16 cellular contexts compared by ENCODE assay signal in the genomic region with DNA sequence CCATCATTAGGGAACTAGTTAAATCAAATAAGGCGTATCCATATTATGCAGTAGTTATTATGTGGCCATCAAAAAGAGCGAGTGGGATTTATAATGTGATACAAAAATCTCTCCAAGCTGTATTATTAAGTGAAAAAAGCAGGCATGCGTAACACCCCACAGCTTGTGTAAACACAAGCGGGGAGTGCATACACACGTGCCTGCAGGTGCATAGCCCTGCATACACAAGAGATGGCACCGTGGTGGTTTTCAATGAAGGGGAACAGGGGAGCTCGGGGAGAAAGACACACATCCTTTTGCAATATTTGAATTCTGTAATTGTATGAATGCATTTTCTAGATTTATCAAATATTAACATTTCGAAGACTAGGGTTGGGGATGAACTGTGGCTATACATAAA. TPM values are rescaled to one million over a fixed set of nuclear protein-coding genes. Genes with fewer than 3 reads are reported as not detected.
DNase-seq lines count a peak whose midpoint lies in the region; ATAC-seq and TF ChIP-seq lines count a peak whose summit lies in the region.
"Had no signal": no experiment of that assay in that cellular context is flagged by ENCODE, and none has a peak within 500 bp of the region (broad histone marks: within the 10 kb centered on the region; RNA-seq: fewer than 3 reads in every experiment).

No MANE protein-coding gene starts in this region.

- no peak for ATAC-seq in GM21360 (IDR thresholded peaks at IDR 0.05; ENCODE audit: unreplicated experiment)
- no peak for ATAC-seq in stimulated activated memory B cell treated with anti-CD40 and anti-IgM and Interleukin-4, amounts not matched to agents 10 μg/mL and 1 μg/mL and 100 μg/mL, for 72 hours
- ATAC-seq: GM12878, heart left ventricle, psoas muscle had no signal

- intact Hi-C loops in thyroid gland (cut with DNase I) = no loop called here

- no peaks in the 10 kb centered on the region for H3K27me3 ChIP-seq in thyroid gland
- H3K27me3 ChIP-seq: colonic mucosa, heart left ventricle had no signal

- 41 to 60% methylated on average over 8 of the region's 8 CpGs for WGBS in thyroid gland, 2 donors

- peak overlapping the region; percentile 44 for H3K4me3 Mint-ChIP-seq in activated naive CD8-positive, alpha-beta T cell
- H3K4me3 Mint-ChIP-seq in activated naive CD8-positive, alpha-beta T cell treated with anti-CD3 and anti-CD28 coated beads for 36 hours = no peak overlapping the region
- peak overlapping the region; percentile 34 for H3K4me3 Mint-ChIP-seq in endothelial cell (ENCODE audit: unreplicated experiment)
- H3K4me3 Mint-ChIP-seq in stimulated activated memory B cell treated with anti-CD40 and anti-IgM and Interleukin-4, amounts not matched to agents 10 μg/mL and 1 μg/mL and 100 μg/mL, for 72 hours = no peak overlapping the region

- H3K27me3 Mint-ChIP-seq in activated naive CD8-positive, alpha-beta T cell = peaks cover 19% of the 10 kb centered on the region
- peaks cover 35% of the 10 kb centered on the region for H3K27me3 Mint-ChIP-seq in activated naive CD8-positive, alpha-beta T cell treated with anti-CD3 and anti-CD28 coated beads for 36 hours
- peaks cover 8% of the 10 kb centered on the region for H3K27me3 Mint-ChIP-seq in endothelial cell (ENCODE audit: unreplicated experiment)
- peaks cover 69% of the 10 kb centered on the region for H3K27me3 Mint-ChIP-seq in stimulated activated memory B cell treated with anti-CD40 and anti-IgM and Interleukin-4, amounts not matched to agents 10 μg/mL and 1 μg/mL and 100 μg/mL, for 72 hours

- no peaks in the 10 kb centered on the region for H3K36me3 Mint-ChIP-seq in activated naive CD8-positive, alpha-beta T cell
- H3K36me3 Mint-ChIP-seq in activated naive CD8-positive, alpha-beta T cell treated with anti-CD3 and anti-CD28 coated beads for 36 hours = no peaks in the 10 kb centered on the region
- no peaks in the 10 kb centered on the region for H3K36me3 Mint-ChIP-seq in endothelial cell (ENCODE audit: low read depth, unreplicated experiment)
- no peaks in the 10 kb centered on the region for H3K36me3 Mint-ChIP-seq in stimulated activated memory B cell treated with anti-CD40 and anti-IgM and Interleukin-4, amounts not matched to agents 10 μg/mL and 1 μg/mL and 100 μg/mL, for 72 hours

- no peak for TF ChIP-seq POLR2A in thyroid gland (IDR thresholded peaks at IDR 0.05)

- no peaks in the 10 kb centered on the region for H3K9me3 Mint-ChIP-seq in activated naive CD8-positive, alpha-beta T cell (ENCODE audit: low read depth)
- no peaks in the 10 kb centered on the region for H3K9me3 Mint-ChIP-seq in activated naive CD8-positive, alpha-beta T cell treated with anti-CD3 and anti-CD28 coated beads for 36 hours
- H3K9me3 Mint-ChIP-seq in endothelial cell (ENCODE audit: unreplicated experiment) = no peaks in the 10 kb centered on the region
- peaks cover 3% of the 10 kb centered on the region for H3K9me3 Mint-ChIP-seq in stimulated activated memory B cell treated with anti-CD40 and anti-IgM and Interleukin-4, amounts not matched to agents 10 μg/mL and 1 μg/mL and 100 μg/mL, for 72 hours

- H3K9me3 ChIP-seq in thyroid gland = no peaks in the 10 kb centered on the region
- H3K9me3 ChIP-seq: colonic mucosa, heart left ventricle, psoas muscle had no signal

- H3K27ac ChIP-seq in thyroid gland = no peak overlapping the region
- H3K27ac ChIP-seq: colonic mucosa had no signal

- no peak for DNase-seq in activated naive CD8-positive, alpha-beta T cell treated with anti-CD3 and anti-CD28 coated beads for 36 hours
- peak; percentile 71 to 79 for DNase-seq in NCI-H526 (lab: John Stamatoyannopoulos, UW)
- DNase-seq in endothelial cell (ENCODE audit: low spot score) = no peak
- DNase-seq in thyroid gland = peak; percentile 57 to 64
- DNase-seq in NCI-H1694 treated with DMSO at 0.1 percent for 48 hours (lab: John Stamatoyannopoulos, UW) = no peak
- DNase-seq: colonic mucosa, heart left ventricle, kidney glomerular epithelial cell, NCI-H1105 treated with DMSO at 0.1 percent for 48 hours, psoas muscle, trophoblast cell had no signal

- H3K36me3 ChIP-seq in thyroid gland = no peaks in the 10 kb centered on the region
- H3K36me3 ChIP-seq: colonic mucosa, heart left ventricle had no signal

- peaks cover 18 to 29% of the 10 kb centered on the region in 2 donors for H3K4me1 ChIP-seq in thyroid gland
- H3K4me1 ChIP-seq: colonic mucosa had no signal

- H3K27ac Mint-ChIP-seq in activated naive CD8-positive, alpha-beta T cell = no peak overlapping the region
- no peak overlapping the region for H3K27ac Mint-ChIP-seq in activated naive CD8-positive, alpha-beta T cell treated with anti-CD3 and anti-CD28 coated beads for 36 hours
- H3K27ac Mint-ChIP-seq in endothelial cell (ENCODE audit: unreplicated experiment) = peak overlapping the region; percentile 26
- no peak overlapping the region for H3K27ac Mint-ChIP-seq in stimulated activated memory B cell treated with anti-CD40 and anti-IgM and Interleukin-4, amounts not matched to agents 10 μg/mL and 1 μg/mL and 100 μg/mL, for 72 hours

- peaks cover 4% of the 10 kb centered on the region for H3K4me1 Mint-ChIP-seq in activated naive CD8-positive, alpha-beta T cell (ENCODE audit: low read depth)
- no peaks in the 10 kb centered on the region for H3K4me1 Mint-ChIP-seq in activated naive CD8-positive, alpha-beta T cell treated with anti-CD3 and anti-CD28 coated beads for 36 hours
- H3K4me1 Mint-ChIP-seq in endothelial cell (ENCODE audit: unreplicated experiment) = peaks cover 5% of the 10 kb centered on the region
- no peaks in the 10 kb centered on the region for H3K4me1 Mint-ChIP-seq in stimulated activated memory B cell treated with anti-CD40 and anti-IgM and Interleukin-4, amounts not matched to agents 10 μg/mL and 1 μg/mL and 100 μg/mL, for 72 hours

- H3K4me3 ChIP-seq in thyroid gland (replicated peaks in 1 of 3) = no peak overlapping the region
- H3K4me3 ChIP-seq: GM12878 had no signal

- TF ChIP-seq CTCF in endothelial cell (IDR thresholded peaks at IDR 0.05; ENCODE audit: unreplicated experiment) (no peak), thyroid gland (IDR thresholded peaks at IDR 0.05) (no peak)

RNA-seq across cellular contexts. Expression of a gene that starts 9.2 kb away (rescaled TPM):
- 1 to 10 TPM; 3.4 to 3.7 TPM for total RNA-seq in activated naive CD8-positive, alpha-beta T cell treated with anti-CD3 and anti-CD28 coated beads for 36 hours
- total RNA-seq in endothelial cell (ENCODE audit: unreplicated experiment) (6.4 TPM), thyroid gland (10 to 100 TPM in 1 of 4 donors, 1 to 10 TPM in 3; 6.8 to 10.1 (median 8.3) TPM)

RNA-seq across cellular contexts. Expression of a gene that starts 14.7 kb away (rescaled TPM):
- under 1 TPM; 0.23 to 0.34 TPM for total RNA-seq in activated naive CD8-positive, alpha-beta T cell treated with anti-CD3 and anti-CD28 coated beads for 36 hours
- total RNA-seq in endothelial cell (ENCODE audit: unreplicated experiment) (0.64 TPM), thyroid gland (1 to 10 TPM; 3.3 to 9.9 (median 6.0) TPM)
- total RNA-seq: SK-MEL-5 had no signal

RNA-seq across cellular contexts. Expression of a gene that starts 26.1 kb away (rescaled TPM):
- total RNA-seq in activated naive CD8-positive, alpha-beta T cell treated with anti-CD3 and anti-CD28 coated beads for 36 hours = 1 to 10 TPM; 3.0 to 4.0 TPM
- 4.5 TPM for total RNA-seq in endothelial cell (ENCODE audit: unreplicated experiment)
- total RNA-seq in thyroid gland = 10 to 100 TPM; 17.4 to 39.5 (median 20.6) TPM

RNA-seq across cellular contexts. Expression of a gene that starts 26.2 kb away (rescaled TPM):
- total RNA-seq in activated naive CD8-positive, alpha-beta T cell treated with anti-CD3 and anti-CD28 coated beads for 36 hours = not detected
- total RNA-seq in endothelial cell (ENCODE audit: unreplicated experiment) (0.13 TPM), thyroid gland (1 to 10 TPM; 1.1 to 2.3 (median 2.3) TPM)
- total RNA-seq: GM12878, psoas muscle, SK-MEL-5 had no signal

Comparison
In these comparisons a context has a peak if more than half of its experiments do, and no peak if none do; other contexts are left out.
1. H3K4me3 Mint-ChIP-seq: peak in activated naive CD8-positive, alpha-beta T cell (single experiment) and endothelial cell (single experiment); none in activated naive CD8-positive, alpha-beta T cell treated with anti-CD3 and anti-CD28 coated beads for 36 hours (single experiment) and stimulated activated memory B cell treated with anti-CD40 and anti-IgM and Interleukin-4, amounts not matched to agents 10 μg/mL and 1 μg/mL and 100 μg/mL, for 72 hours (single experiment).
2. DNase-seq: peak in NCI-H526 (2 of 2) and thyroid gland (2 of 2); none in activated naive CD8-positive, alpha-beta T cell treated with anti-CD3 and anti-CD28 coated beads for 36 hours (single experiment), endothelial cell (single experiment) and NCI-H1694 treated with DMSO at 0.1 percent for 48 hours (single experiment).